Comparison of ENCODE assay signal across 8 cellular contexts in genomic region chr1:160006312-160006940, GRCh38. TPM values are rescaled to one million over a fixed set of nuclear protein-coding genes. Genes with fewer than 3 reads are reported as not detected.
DNase-seq lines count a peak whose midpoint lies in the region; ATAC-seq and TF ChIP-seq lines count a peak whose summit lies in the region.

No MANE protein-coding gene starts in this region.

- H4K20me1 ChIP-seq in PC-3 (ENCODE audit: low read length) (no peaks in the 10 kb centered on the region), fibroblast of lung (ENCODE audit: control insufficient read depth, extremely low read depth, insufficient read depth, low read length) (no peaks in the 10 kb centered on the region), osteoblast (ENCODE audit: insufficient read depth, low read length) (no peaks in the 10 kb centered on the region)

- TF ChIP-seq EP300 in Ishikawa (IDR thresholded peaks at IDR 0.05; ENCODE audit: borderline replicate concordance), result no peak
- TF ChIP-seq EP300 in transverse colon (IDR thresholded peaks at IDR 0.05; ENCODE audit: low read depth), result no peak

- in situ Hi-C loops in transverse colon (cut with MboI; ENCODE audit: low pct_ligation_motif_present in 1 of 4, low pct_unique_long_range_greater_than_20kb in 1 of 4, low sequenced_read_pairs in 3 of 4), result loop anchor here (5.0 to 25.0 kb wide), 4 partner anchors 69 to 219 kb away; partner anchors contain the start of gene DUSP23 (in 3 of the 4)

- 27 to 33% methylated on average over 4 to 5 of the region's 5 CpGs for WGBS in transverse colon (ENCODE audit: low coverage in 1 of 2), 2 donors

- peak; percentile 72 for ATAC-seq in GM18517 (IDR thresholded peaks at IDR 0.05; ENCODE audit: unreplicated experiment)
- ATAC-seq in PC-3, result peak; percentile 94

- no peaks in the 10 kb centered on the region for H3K9me3 ChIP-seq in A673 (ENCODE audit: low read depth, low read length, poor library complexity, severe bottlenecking)
- H3K9me3 ChIP-seq in PC-3 (ENCODE audit: low read length), result no peaks in the 10 kb centered on the region
- H3K9me3 ChIP-seq in fibroblast of lung (ENCODE audit: control insufficient read depth, insufficient read depth, low read depth, low read length), result no peaks in the 10 kb centered on the region
- no peaks in the 10 kb centered on the region for H3K9me3 ChIP-seq in osteoblast (ENCODE audit: low read depth, low read length)
- no peaks in the 10 kb centered on the region for H3K9me3 ChIP-seq in transverse colon

- peak; percentile 96 for TF ChIP-seq RAD21 in Ishikawa (IDR thresholded peaks at IDR 0.05; ENCODE audit: low read depth)

- H3K79me2 ChIP-seq in PC-3 (ENCODE audit: low read length) (no peaks in the 10 kb centered on the region), fibroblast of lung (ENCODE audit: control insufficient read depth, insufficient read depth, low read length) (no peaks in the 10 kb centered on the region), osteoblast (ENCODE audit: insufficient read depth, low read length) (no peaks in the 10 kb centered on the region)

- no peak overlapping the region for H3K27ac ChIP-seq in A673 (ENCODE audit: low read depth, low read length, poor library complexity, severe bottlenecking)
- no peak overlapping the region for H3K27ac ChIP-seq in PC-3 (ENCODE audit: low read length)
- H3K27ac ChIP-seq in fibroblast of lung (ENCODE audit: insufficient read depth, low read length), result no peak overlapping the region
- no peak overlapping the region for H3K27ac ChIP-seq in osteoblast (ENCODE audit: low read depth, low read length)
- no peak overlapping the region for H3K27ac ChIP-seq in transverse colon

- H3K36me3 ChIP-seq in A673 (ENCODE audit: insufficient read depth, low read length, poor library complexity, severe bottlenecking) (no peaks in the 10 kb centered on the region), PC-3 (ENCODE audit: low read depth, low read length) (no peaks in the 10 kb centered on the region), fibroblast of lung (ENCODE audit: control insufficient read depth, insufficient read depth, low read length) (no peaks in the 10 kb centered on the region), osteoblast (ENCODE audit: insufficient read depth, low read length) (no peaks in the 10 kb centered on the region), transverse colon (no peaks in the 10 kb centered on the region)

- no peak overlapping the region for H3K4me2 ChIP-seq in PC-3 (ENCODE audit: low read length)
- no peak overlapping the region for H3K4me2 ChIP-seq in fibroblast of lung (ENCODE audit: extremely low read depth, insufficient read depth, low read length)
- H3K4me2 ChIP-seq in osteoblast (ENCODE audit: insufficient read depth, low read length), result no peak overlapping the region

- no peak overlapping the region for H3K9ac ChIP-seq in PC-3 (ENCODE audit: low read length)
- no peak overlapping the region for H3K9ac ChIP-seq in fibroblast of lung (ENCODE audit: insufficient read depth, low read length)

- POLR2A ChIA-PET in A673 (lab: Charles Lee; ENCODE audit: low non-redundant PET) (interaction anchor here (0.7 kb wide), 1 partner anchor 522 kb away, joined by 32 read pairs; no protein-coding TSS in a partner anchor), PC-3 (lab: Charles Lee; ENCODE audit: unreplicated experiment) (no interaction called here)

- H3K27me3 ChIP-seq in A673 (replicated peaks; ENCODE audit: insufficient read depth, low read depth, low read length, poor library complexity), result no peaks in the 10 kb centered on the region
- no peaks in the 10 kb centered on the region for H3K27me3 ChIP-seq in PC-3 (ENCODE audit: low read length)
- no peaks in the 10 kb centered on the region for H3K27me3 ChIP-seq in fibroblast of lung (ENCODE audit: control insufficient read depth, insufficient read depth, low read length)
- peaks cover 7% of the 10 kb centered on the region for H3K27me3 ChIP-seq in osteoblast (ENCODE audit: insufficient read depth, low read length)
- no peaks in the 10 kb centered on the region for H3K27me3 ChIP-seq in transverse colon

- H3F3A ChIP-seq in PC-3 (ENCODE audit: low read length, unreplicated experiment), result no peaks in the 10 kb centered on the region

- TF ChIP-seq CTCF in A673 (conservative IDR thresholded peaks at IDR 0.05; ENCODE audit: low read depth, low read length) (peak; percentile 96), PC-3 (conservative IDR thresholded peaks at IDR 0.05; ENCODE audit: low read depth, low read length) (peak; percentile 97), fibroblast of lung (conservative IDR thresholded peaks at IDR 0.05 in 1 of 2, IDR thresholded peaks at IDR 0.05 in 1 of 2; ENCODE audit: low read depth in 1 of 2, low read length in 2 of 2) (peak; percentile 84 to 98), osteoblast (IDR thresholded peaks at IDR 0.05; ENCODE audit: extremely low read depth, low read depth, low read length) (peak; percentile 96), transverse colon (IDR thresholded peaks at IDR 0.05) (peak; percentile 75 to 86 (median 85))

- peak; percentile 74 for DNase-seq in A673 (ENCODE audit: low spot score)
- DNase-seq in PC-3, result peak; percentile 89
- peak; percentile 65 for DNase-seq in activated T-cell treated with anti-CD3 and anti-CD28 coated beads for 48 hours (ENCODE audit: low read depth)
- DNase-seq in fibroblast of lung (ENCODE audit: low read depth in 2 of 2), result peak; percentile 49 to 62
- peak; percentile 49 for DNase-seq in osteoblast (ENCODE audit: insufficient read length, low spot score, missing footprints)
- peak; percentile 82 for DNase-seq in transverse colon

- H2AFZ ChIP-seq in PC-3 (ENCODE audit: low read length) (no peak overlapping the region), fibroblast of lung (ENCODE audit: low read length) (no peak overlapping the region), osteoblast (ENCODE audit: low read length) (no peak overlapping the region)

- H3K4me3 ChIP-seq in A673 (ENCODE audit: low read depth, low read length, poor library complexity, severe bottlenecking) (no peak overlapping the region), PC-3 (ENCODE audit: low read length) (no peak overlapping the region), fibroblast of lung (replicated peaks in 1 of 4; ENCODE audit: control extremely low read depth in 1 of 4, insufficient read depth in 1 of 4, low read depth in 3 of 4, low read length in 4 of 4) (no peak overlapping the region), osteoblast (ENCODE audit: insufficient read depth, low read length) (no peak overlapping the region), transverse colon (no peak overlapping the region)

- no peaks in the 10 kb centered on the region for H3K9me2 ChIP-seq in PC-3 (replicated peaks; ENCODE audit: low read length)

- no peak for TF ChIP-seq POLR2A in transverse colon (IDR thresholded peaks at IDR 0.05)

- intact Hi-C loops in A673 (cut with micrococcal nuclease; ENCODE audit: unreplicated experiment) (loop anchor here (2.0 to 10.0 kb wide), 7 partner anchors 70 to 874 kb away; partner anchors contain the start of gene DUSP23), PC-3 (cut with micrococcal nuclease) (loop anchor here (1.0 to 2.0 kb wide), 2 partner anchors 45 to 60 kb away; no protein-coding TSS in a partner anchor), transverse colon (cut with DNase I; ENCODE audit: low total_unique reads) (no loop called here)

- no peaks in the 10 kb centered on the region for H3K4me1 ChIP-seq in A673 (ENCODE audit: insufficient read depth, low read length, poor library complexity, severe bottlenecking)
- H3K4me1 ChIP-seq in PC-3 (ENCODE audit: insufficient read depth, low read length), result no peaks in the 10 kb centered on the region; the same call in 1 of the 2 replicates
- H3K4me1 ChIP-seq in fibroblast of lung (ENCODE audit: control insufficient read depth, extremely low read depth, insufficient read depth, low read length), result no peaks in the 10 kb centered on the region
- no peaks in the 10 kb centered on the region for H3K4me1 ChIP-seq in osteoblast (ENCODE audit: insufficient read depth, low read length)
- no peaks in the 10 kb centered on the region for H3K4me1 ChIP-seq in transverse colon

- BruUV-seq in A673 (replicated peaks; lab: Mats Ljungman, UMichigan) (no TSS peak), PC-3 (replicated peaks; lab: Mats Ljungman, UMichigan) (no TSS peak)

- CTCF ChIA-PET in A673 (lab: Charles Lee) (interaction anchor here (0.6 to 1.8 kb wide), 7 partner anchors 11 to 226 kb away, joined by 3 to 11 read pairs (median 5); partner anchors contain the start of genes DUSP23 and PIGM), PC-3 (lab: Charles Lee) (interaction anchor here (0.6 to 4.5 kb wide), 10 partner anchors 20 to 208 kb away, joined by 3 to 144 read pairs (median 6); partner anchors contain the start of gene SLAMF9)

TF ChIP-seq in Ishikawa, 13 proteins besides CTCF, POLR2A, EP300 and RAD21 (continues in another document):
- TF ChIP-seq FOXM1 (IDR thresholded peaks at IDR 0.05; ENCODE audit: borderline replicate concordance, low read depth) (no peak), NFIC (IDR thresholded peaks at IDR 0.05) (no peak), YY1 (IDR thresholded peaks at IDR 0.05; ENCODE audit: low read depth) (no peak)

RNA-seq across cellular contexts. Expression of gene PIGM, which starts 25.4 kb away (rescaled TPM):
- total RNA-seq in A673 (2021) (4.6 and 5.3 TPM in 2 replicates), PC-3 (2014; rRNA removed) (6.7 and 6.9 TPM in 2 replicates), fibroblast of lung (4.1 and 4.5 TPM in 2 replicates), osteoblast (7.2 and 7.4 TPM in 2 replicates), transverse colon (1 to 10 TPM; 3.2 to 8.2 (median 4.9) TPM)
- 6.4 and 6.7 TPM in 2 replicates for polyA plus RNA-seq in fibroblast of lung
- 4.3 and 5.4 TPM in 2 replicates for polyA plus RNA-seq in fibroblast of lung (2012)
- polyA minus RNA-seq in fibroblast of lung (ENCODE audit: low replicate concordance), result 2.6 and 4.9 TPM in 2 replicates

RNA-seq across cellular contexts. Expression of gene SLAMF9, which starts 52.4 kb away (rescaled TPM):
- not detected in 2 replicates for total RNA-seq in A673 (2021)
- total RNA-seq in PC-3 (2014; rRNA removed), result 5.9 and 8.7 TPM in 2 replicates
- not detected in 2 replicates for total RNA-seq in fibroblast of lung
- polyA plus RNA-seq in fibroblast of lung, result not detected in 2 replicates
- not detected in 2 replicates for polyA plus RNA-seq in fibroblast of lung (2012)
- polyA minus RNA-seq in fibroblast of lung (ENCODE audit: low replicate concordance), result not detected in 2 replicates
- not detected in 2 replicates for total RNA-seq in osteoblast
- under 1 TPM in 1 of 4 donors, not detected in 3; 0.64 TPM for total RNA-seq in transverse colon
